8 cellular contexts compared by ENCODE assay signal in the genomic region with DNA sequence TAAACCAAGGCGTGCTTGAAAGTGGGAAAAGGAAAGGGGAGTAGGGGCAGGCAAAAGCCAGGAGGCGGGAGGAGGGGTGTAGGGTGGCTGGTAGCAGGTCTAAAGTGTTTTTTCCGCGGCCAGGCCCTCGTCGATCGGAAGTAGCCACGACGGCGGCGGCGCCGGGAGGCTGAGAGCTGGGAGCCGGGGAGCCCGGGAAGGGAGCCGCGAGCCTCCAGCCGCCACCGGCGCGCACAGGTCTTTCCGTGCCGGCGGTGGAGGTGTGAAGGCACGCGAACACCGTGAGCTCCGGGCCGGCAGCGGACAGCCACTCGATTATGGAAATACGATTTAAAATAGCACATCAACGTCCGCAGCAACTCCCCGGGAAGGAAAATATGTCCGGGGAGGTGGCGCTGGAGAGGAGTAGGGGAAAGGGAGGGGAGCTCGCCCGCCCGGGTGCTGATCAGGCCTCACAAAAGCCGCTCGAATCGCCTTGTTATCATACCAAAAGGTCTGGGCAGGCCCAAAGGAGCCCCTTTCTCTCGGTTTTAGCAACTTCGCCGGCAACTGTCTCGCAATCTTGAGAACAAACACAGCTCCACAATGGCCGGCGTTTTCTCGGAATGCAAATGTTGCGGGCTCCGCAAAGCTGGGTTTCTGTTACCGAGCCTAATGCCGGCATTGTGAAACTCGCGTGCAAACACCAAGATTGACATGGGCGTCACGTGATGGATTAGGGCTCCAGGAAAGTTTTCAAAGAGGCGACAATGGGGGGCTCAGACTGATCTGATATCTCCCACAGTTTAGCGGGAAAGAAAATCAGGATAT. TPM values are rescaled to one million over a fixed set of nuclear protein-coding genes. Genes with fewer than 3 reads are reported as not detected.
DNase-seq lines count a peak whose midpoint lies in the region; ATAC-seq and TF ChIP-seq lines count a peak whose summit lies in the region.

No MANE protein-coding gene starts in this region.

- peaks cover 20% of the 10 kb centered on the region for H3K4me1 Mint-ChIP-seq in stimulated activated effector memory CD8-positive, alpha-beta T cell treated with anti-CD3 and anti-CD28 coated beads, Interleukin-12 subunit alpha, Interleukin-12 subunit beta, amount 100 ng/mL, for 72 hours

- no peaks in the 10 kb centered on the region for H3K9me2 ChIP-seq in PC-9 (ENCODE audit: insufficient read depth)

- H3K4me2 ChIP-seq in PC-9: no peak overlapping the region

- H3K36me3 ChIP-seq in kidney epithelial cell (ENCODE audit: control insufficient read depth, insufficient read depth, low read length) (no peaks in the 10 kb centered on the region), PC-9 (ENCODE audit: low read depth) (no peaks in the 10 kb centered on the region)

- peaks cover 10% of the 10 kb centered on the region for H3K36me3 Mint-ChIP-seq in stimulated activated effector memory CD8-positive, alpha-beta T cell treated with anti-CD3 and anti-CD28 coated beads, Interleukin-12 subunit alpha, Interleukin-12 subunit beta, amount 100 ng/mL, for 72 hours

- ATAC-seq in GM18907 (IDR thresholded peaks at IDR 0.05; ENCODE audit: unreplicated experiment) (peak; percentile 86), HG03097 (IDR thresholded peaks at IDR 0.05; ENCODE audit: low FRiP score, unreplicated experiment) (peak; percentile 76)
- no peak for ATAC-seq in stimulated activated effector memory CD8-positive, alpha-beta T cell treated with anti-CD3 and anti-CD28 coated beads, Interleukin-12 subunit alpha, Interleukin-12 subunit beta, amount 100 ng/mL, for 72 hours

- no peaks in the 10 kb centered on the region for H3K4me1 ChIP-seq in PC-9 (replicated peaks; ENCODE audit: insufficient read depth)

- H3K27ac Mint-ChIP-seq in stimulated activated effector memory CD8-positive, alpha-beta T cell treated with anti-CD3 and anti-CD28 coated beads, Interleukin-12 subunit alpha, Interleukin-12 subunit beta, amount 100 ng/mL, for 72 hours: no peak overlapping the region

- intact Hi-C loops in PC-9 (cut with micrococcal nuclease; ENCODE audit: unreplicated experiment): no loop called here

- peak overlapping the region; percentile 52 for H3K4me3 Mint-ChIP-seq in stimulated activated effector memory CD8-positive, alpha-beta T cell treated with anti-CD3 and anti-CD28 coated beads, Interleukin-12 subunit alpha, Interleukin-12 subunit beta, amount 100 ng/mL, for 72 hours

- CTCF ChIA-PET in PC-9 (lab: Charles Lee): no interaction called here

- H3K27me3 ChIP-seq in kidney epithelial cell (ENCODE audit: control insufficient read depth, insufficient read depth, low read length): peaks cover 49% of the 10 kb centered on the region
- H3K27me3 ChIP-seq in PC-9 (ENCODE audit: insufficient read depth, low read depth): peaks cover 14% of the 10 kb centered on the region

- TF ChIP-seq CTCF in kidney epithelial cell (IDR thresholded peaks at IDR 0.05; ENCODE audit: insufficient read depth, low read length, poor library complexity, severe bottlenecking) (no peak), PC-9 (conservative IDR thresholded peaks at IDR 0.05) (no peak)

- H4K20me1 ChIP-seq in PC-9 (ENCODE audit: insufficient read depth): no peaks in the 10 kb centered on the region

- DNase-seq in C1 segment of cervical spinal cord (lab: John Stamatoyannopoulos, UW) (peak in 9 of 14 donors; percentile 11 to 61 (median 36)), NCI-H526 treated with DMSO at 0.1 percent for 48 hours (lab: John Stamatoyannopoulos, UW) (peak; percentile 98), T47D (ENCODE audit: low read depth in 1 of 2, low spot score in 1 of 2) (peak; percentile 41 to 48), kidney epithelial cell (ENCODE audit: low read depth) (no peak), PC-9 (no peak)
- no peak for DNase-seq in stimulated activated effector memory CD8-positive, alpha-beta T cell treated with anti-CD3 and anti-CD28 coated beads, Interleukin-12 subunit alpha, Interleukin-12 subunit beta, amount 100 ng/mL, for 72 hours (ENCODE audit: low spot score in 2 of 2)

- H3K27ac ChIP-seq in PC-9: no peak overlapping the region

- in situ Hi-C loops in T47D (cut with HindIII; ENCODE audit: low pct_unique_long_range_greater_than_20kb, low sequenced_read_pairs): no loop called here

- H3K9me3 ChIP-seq in PC-9 (ENCODE audit: insufficient read depth, low read depth): no peaks in the 10 kb centered on the region

- peak overlapping the region; percentile 52 for H3K4me3 ChIP-seq in kidney epithelial cell (ENCODE audit: low read depth, low read length)
- H3K4me3 ChIP-seq in PC-9: no peak overlapping the region

- POLR2A ChIA-PET in PC-9 (lab: Charles Lee; ENCODE audit: unreplicated experiment): interaction anchor here (0.7 kb wide), 1 partner anchor 23 kb away, joined by 3 read pairs; no protein-coding TSS in a partner anchor

- H3F3A ChIP-seq in PC-9 (ENCODE audit: insufficient read depth, low read depth): no peaks in the 10 kb centered on the region

- H2AFZ ChIP-seq in PC-9: no peak overlapping the region

- BruUV-seq in PC-9 (replicated peaks; lab: Mats Ljungman, UMichigan): no TSS peak

- no peaks in the 10 kb centered on the region for H3K79me2 ChIP-seq in PC-9 (ENCODE audit: low read depth)

- H3K9me3 Mint-ChIP-seq in stimulated activated effector memory CD8-positive, alpha-beta T cell treated with anti-CD3 and anti-CD28 coated beads, Interleukin-12 subunit alpha, Interleukin-12 subunit beta, amount 100 ng/mL, for 72 hours: peaks cover 6% of the 10 kb centered on the region

RNA-seq across cellular contexts. Expression of gene PCDH8, which starts 2.9 kb away (rescaled TPM):
- total RNA-seq in kidney epithelial cell (0.04 and 0.14 TPM in 2 replicates), PC-9 (2021) (not detected in 2 replicates)

Comparison
In these comparisons a context has a peak if more than half of its experiments do, and no peak if none do; other contexts are left out.
1. DNase-seq: peak in C1 segment of cervical spinal cord (9 of 14), NCI-H526 treated with DMSO at 0.1 percent for 48 hours (single experiment) and T47D (2 of 2); none in kidney epithelial cell (single experiment), stimulated activated effector memory CD8-positive, alpha-beta T cell treated with anti-CD3 and anti-CD28 coated beads, Interleukin-12 subunit alpha, Interleukin-12 subunit beta, amount 100 ng/mL, for 72 hours (0 of 2) and PC-9 (0 of 2).